ENCODE assay signal across 24 cellular contexts in genomic region chr1:230711245-230711644, GRCh38. TPM values are rescaled to one million over a fixed set of nuclear protein-coding genes. Genes with fewer than 3 reads are reported as not detected.
"Had no signal": no experiment of that assay in that cellular context is flagged by ENCODE, and none has a peak within 500 bp of the region (broad histone marks: within the 10 kb centered on the region; RNA-seq: fewer than 3 reads in every experiment).

No MANE protein-coding gene starts in this region.

- H3K27ac ChIP-seq: ascending aorta, colonic mucosa, esophagus squamous epithelium, hepatocyte, left lung, spleen, upper lobe of left lung had no signal

- H3K9me3 ChIP-seq: ascending aorta, colonic mucosa, esophagus squamous epithelium, left lung, upper lobe of left lung had no signal

- H3K36me3 ChIP-seq: ascending aorta, colonic mucosa, esophagus squamous epithelium, left lung, spleen, upper lobe of left lung had no signal

- H3K27me3 ChIP-seq: ascending aorta, colonic mucosa, hepatocyte, upper lobe of left lung had no signal

- DNase-seq: activated B cell treated with CpG ODN at 0.5 μM for 24 hours; activated CD4-positive, alpha-beta T cell treated with anti-CD3 and anti-CD28 coated beads for 4 hours; activated CD4-positive, alpha-beta T cell treated with anti-CD3 and anti-CD28 coated beads, Interleukin-2, amount 50 U/mL, for 48 hours; activated T-cell treated with anti-CD3 and anti-CD28 coated beads for 4 hours; colonic mucosa; esophagus squamous epithelium; immature natural killer cell; left lung; mammary epithelial cell; natural killer cell; spleen; stimulated activated CD4-positive, alpha-beta T cell treated with anti-CD3 and anti-CD28 coated beads, Interleukin-4, amount 100 ng/mL, for 24 hours; stimulated activated naive CD8-positive, alpha-beta T cell treated with anti-CD3 and anti-CD28 coated beads, Interleukin-15, Interleukin-2, amounts not matched to agents 100 U/mL and 50 U/mL, for 24 hours; SW 1271; T-helper 17 cell; upper lobe of left lung had no signal

- H3K4me1 ChIP-seq: left lung, spleen had no signal

- H2AFZ ChIP-seq: hepatocyte had no signal

- H3K4me3 ChIP-seq: ascending aorta, colonic mucosa, esophagus squamous epithelium, hepatocyte, left lung, spleen, upper lobe of left lung had no signal

- ATAC-seq: activated naive CD4-positive, alpha-beta T cell treated with anti-CD3 and anti-CD28 coated beads, Interleukin-2, amount 50 U/mL, for 72 hours; left lung; natural killer cell; stimulated activated naive CD8-positive, alpha-beta T cell treated with anti-CD3 and anti-CD28 coated beads, Interleukin-15, Interleukin-2, amounts not matched to agents 100 U/mL and 50 U/mL, for 24 hours; T-helper 17 cell had no signal

RNA-seq across cellular contexts. Expression of gene AGT, which starts 2.7 kb away (rescaled TPM):
- total RNA-seq: activated B cell treated with CpG ODN at 0.5 μM for 24 hours; activated naive CD4-positive, alpha-beta T cell treated with anti-CD3 and anti-CD28 coated beads, Interleukin-2, amount 50 U/mL, for 72 hours; activated T-helper 1 cell treated with anti-CD3 and anti-CD28 coated beads, Interleukin-12 subunit alpha, Interleukin-12 subunit beta, Interleukin-2, Interleukin-4 antibody, amounts not matched to agents 30 ng/mL and 10 ng/mL and 1 ng/mL, durations not matched to agents 14 hours and 24 hours and 36 hours; fibroblast of villous mesenchyme; natural killer cell; T-helper 17 cell had no signal
- polyA plus RNA-seq: immature natural killer cell, mammary epithelial cell had no signal

RNA-seq across cellular contexts. Expression of gene CAPN9, which starts 35.9 kb away (rescaled TPM):
- total RNA-seq: activated B cell treated with CpG ODN at 0.5 μM for 24 hours; activated naive CD4-positive, alpha-beta T cell treated with anti-CD3 and anti-CD28 coated beads, Interleukin-2, amount 50 U/mL, for 72 hours; activated T-helper 1 cell treated with anti-CD3 and anti-CD28 coated beads, Interleukin-12 subunit alpha, Interleukin-12 subunit beta, Interleukin-2, Interleukin-4 antibody, amounts not matched to agents 30 ng/mL and 10 ng/mL and 1 ng/mL, durations not matched to agents 14 hours and 24 hours and 36 hours; ascending aorta; fibroblast of villous mesenchyme; mammary epithelial cell; natural killer cell; osteoblast; posterior vena cava; spleen; subcutaneous adipose tissue; T-helper 17 cell had no signal
- polyA plus RNA-seq: immature natural killer cell, mammary epithelial cell had no signal
